Comparison of ENCODE assay signal across 18 cellular contexts in genomic region chr2:99977947-99978346, GRCh38.
"Had no signal": no experiment of that assay in that cellular context is flagged by ENCODE, and none has a peak within 500 bp of the region (broad histone marks: within the 10 kb centered on the region; RNA-seq: fewer than 3 reads in every experiment).

No MANE protein-coding gene starts in this region.

- H3K4me3 ChIP-seq: mucosa of descending colon, transverse colon had no signal

- H3K36me3 Mint-ChIP-seq: activated naive CD8-positive, alpha-beta T cell treated with anti-CD3 and anti-CD28 coated beads for 36 hours; naive thymus-derived CD8-positive, alpha-beta T cell had no signal

- H3K4me1 ChIP-seq: transverse colon had no signal

- H3K27me3 Mint-ChIP-seq: activated CD4-positive, alpha-beta T cell treated with anti-CD3 and anti-CD28 coated beads for 36 hours; activated naive CD8-positive, alpha-beta T cell treated with anti-CD3 and anti-CD28 coated beads for 36 hours; dendritic cell treated with granulocyte-macrophage colony-stimulating factor and Interleukin-4, amounts not matched to agents 40 ng/mL and 50 ng/mL, for 4 days; effector memory CD8-positive, alpha-beta T cell; naive thymus-derived CD8-positive, alpha-beta T cell had no signal

- H3K4me1 Mint-ChIP-seq: activated naive CD8-positive, alpha-beta T cell treated with anti-CD3 and anti-CD28 coated beads for 36 hours; naive thymus-derived CD8-positive, alpha-beta T cell had no signal

- H3K27me3 ChIP-seq: neutrophil, transverse colon had no signal

- H3K27ac Mint-ChIP-seq: activated CD8-positive, alpha-beta T cell treated with anti-CD3 and anti-CD28 coated beads, Interleukin-2, amount 10 ng/mL, durations not matched to agents 7 days and 5 days; activated naive CD8-positive, alpha-beta T cell treated with anti-CD3 and anti-CD28 coated beads for 36 hours; activated T-cell treated with anti-CD3 and anti-CD28 coated beads, Interleukin-2, amount 50 U/mL, for 72 hours; dendritic cell treated with granulocyte-macrophage colony-stimulating factor and Interleukin-4, amounts not matched to agents 40 ng/mL and 50 ng/mL, for 4 days; effector memory CD8-positive, alpha-beta T cell; naive thymus-derived CD8-positive, alpha-beta T cell had no signal

- H3K9me3 ChIP-seq: mucosa of descending colon, neutrophil, transverse colon had no signal

- H3K9me3 Mint-ChIP-seq: activated naive CD8-positive, alpha-beta T cell treated with anti-CD3 and anti-CD28 coated beads for 36 hours; activated T-cell treated with anti-CD3 and anti-CD28 coated beads, Interleukin-2, amount 50 U/mL, for 72 hours; brain; dendritic cell treated with granulocyte-macrophage colony-stimulating factor and Interleukin-4, amounts not matched to agents 40 ng/mL and 50 ng/mL, for 4 days; effector memory CD8-positive, alpha-beta T cell; naive thymus-derived CD8-positive, alpha-beta T cell had no signal

- H3K4me3 Mint-ChIP-seq: activated CD4-positive, alpha-beta T cell treated with anti-CD3 and anti-CD28 coated beads for 36 hours; activated CD8-positive, alpha-beta T cell treated with anti-CD3 and anti-CD28 coated beads, Interleukin-2, amount 10 ng/mL, durations not matched to agents 7 days and 5 days; activated naive CD8-positive, alpha-beta T cell treated with anti-CD3 and anti-CD28 coated beads for 36 hours; activated T-cell treated with anti-CD3 and anti-CD28 coated beads, Interleukin-2, amount 50 U/mL, for 72 hours; brain; dendritic cell treated with granulocyte-macrophage colony-stimulating factor and Interleukin-4, amounts not matched to agents 40 ng/mL and 50 ng/mL, for 4 days; effector memory CD8-positive, alpha-beta T cell; naive thymus-derived CD8-positive, alpha-beta T cell had no signal

- H3K36me3 ChIP-seq: neutrophil, transverse colon had no signal

- H3K27ac ChIP-seq: neutrophil, transverse colon had no signal

- DNase-seq: activated CD4-positive, alpha-beta T cell treated with anti-CD3 and anti-CD28 coated beads for 36 hours; activated CD8-positive, alpha-beta memory T cell treated with anti-CD3 and anti-CD28 coated beads, Interleukin-2, amount 50 U/mL, for 48 hours; activated CD8-positive, alpha-beta T cell treated with anti-CD3 and anti-CD28 coated beads, Interleukin-2, amount 10 ng/mL, durations not matched to agents 7 days and 5 days; activated naive CD8-positive, alpha-beta T cell treated with anti-CD3 and anti-CD28 coated beads for 36 hours; activated T-cell treated with anti-CD3 and anti-CD28 coated beads, Interleukin-2, amount 50 U/mL, for 72 hours; amygdala; cerebellar nuclear complex; effector memory CD8-positive, alpha-beta T cell; mucosa of descending colon; naive thymus-derived CD8-positive, alpha-beta T cell; posterior cingulate gyrus; stimulated activated CD4-positive, alpha-beta T cell treated with anti-CD3 and anti-CD28 coated beads, Interleukin-4, amount 100 ng/mL, for 1 hour; stimulated activated naive CD4-positive, alpha-beta T cell treated with Interleukin-2 at 50 U/mL for 16 hours; substantia nigra; transverse colon had no signal
